ENCODE assay signal across 13 cellular contexts in genomic region chr3:132625613-132626012, GRCh38. TPM values are rescaled to one million over a fixed set of nuclear protein-coding genes. Genes with fewer than 3 reads are reported as not detected.
A peak's percentile ranks its signal among the peaks of the same experiment; 100 is the strongest.
DNase-seq lines count a peak whose midpoint lies in the region; ATAC-seq lines count a peak whose summit lies in the region.
"Had no signal": no experiment of that assay in that cellular context is flagged by ENCODE, and none has a peak within 500 bp of the region (broad histone marks: within the 10 kb centered on the region; RNA-seq: fewer than 3 reads in every experiment).

No MANE protein-coding gene starts in this region.

- peaks cover 3% of the 10 kb centered on the region for H3K79me1 ChIP-seq in trophoblast cell (ENCODE audit: low read length)

- no peak overlapping the region for H3K14ac ChIP-seq in trophoblast cell (ENCODE audit: low read length)

- H2AK5ac ChIP-seq in trophoblast cell (ENCODE audit: low read length), result no peak overlapping the region

- H2BK120ac ChIP-seq in trophoblast cell (ENCODE audit: insufficient read depth, low read length, poor library complexity), result no peak overlapping the region

- H3K4me1 ChIP-seq in skeletal muscle satellite cell (ENCODE audit: control insufficient read depth, insufficient read depth, low read length) (peaks cover 15% of the 10 kb centered on the region), trophoblast cell (ENCODE audit: control insufficient read depth in 1 of 2, insufficient read depth in 2 of 2, low read length in 2 of 2) (peaks cover 0 to 2% of the 10 kb centered on the region in 2 experiments)

- no peak overlapping the region for H3K23ac ChIP-seq in trophoblast cell (ENCODE audit: low read length)

- H3K36me3 ChIP-seq in skeletal muscle satellite cell (ENCODE audit: insufficient read depth, low read length), result no peaks in the 10 kb centered on the region
- no peaks in the 10 kb centered on the region for H3K36me3 ChIP-seq in trophoblast cell (ENCODE audit: control insufficient read depth in 1 of 2, insufficient read depth in 2 of 2, low read length in 2 of 2)

- H4K8ac ChIP-seq in trophoblast cell (ENCODE audit: low read depth, low read length), result no peak overlapping the region

- no peak overlapping the region for H2AFZ ChIP-seq in trophoblast cell (ENCODE audit: insufficient read depth, low read length, poor library complexity)

- H4K91ac ChIP-seq in trophoblast cell (ENCODE audit: low read depth, low read length), result no peak overlapping the region

- no peak overlapping the region for H3K27ac ChIP-seq in trophoblast cell (ENCODE audit: low read depth, low read length)
- H3K27ac ChIP-seq: VCaP had no signal

- H3K27me3 ChIP-seq in skeletal muscle satellite cell (ENCODE audit: control insufficient read depth, insufficient read depth, low read length) (no peaks in the 10 kb centered on the region), trophoblast cell (ENCODE audit: insufficient read depth, low read length) (no peaks in the 10 kb centered on the region)

- H4K12ac ChIP-seq in trophoblast cell (ENCODE audit: low read depth, low read length), result no peak overlapping the region

- no peak overlapping the region for H2BK5ac ChIP-seq in trophoblast cell (ENCODE audit: low read depth, low read length, poor library complexity)

- no CpG with 5 or more reads among the region's 1 CpG for WGBS in trophoblast cell (ENCODE audit: extremely low coverage, insufficient coverage, insufficient read length)

- ATAC-seq in GM18907 (IDR thresholded peaks at IDR 0.05; ENCODE audit: unreplicated experiment) (peak; percentile 88), GM21786 (IDR thresholded peaks at IDR 0.05; ENCODE audit: unreplicated experiment) (peak; percentile 91), HG03342 (IDR thresholded peaks at IDR 0.05; ENCODE audit: unreplicated experiment) (peak; percentile 84)
- ATAC-seq: esophagus mucosa had no signal

- H3K4me3 ChIP-seq in skeletal muscle satellite cell (ENCODE audit: low read length) (no peak overlapping the region), trophoblast cell (ENCODE audit: low read depth, low read length) (no peak overlapping the region)

- H3K9me3 ChIP-seq in skeletal muscle satellite cell (replicated peaks; ENCODE audit: low read length) (no peaks in the 10 kb centered on the region), trophoblast cell (ENCODE audit: insufficient read depth, low read depth, low read length) (no peaks in the 10 kb centered on the region)

- H3K79me2 ChIP-seq in trophoblast cell (ENCODE audit: control insufficient read depth, insufficient read depth, low read length, poor library complexity), result no peaks in the 10 kb centered on the region

- H3K18ac ChIP-seq in trophoblast cell (ENCODE audit: low read length), result no peak overlapping the region

- H3K9ac ChIP-seq in skeletal muscle satellite cell (ENCODE audit: low read depth, low read length) (peak overlapping the region; percentile 4), trophoblast cell (ENCODE audit: low read length) (no peak overlapping the region)

- H3K4me2 ChIP-seq in skeletal muscle satellite cell (ENCODE audit: low read length), result no peak overlapping the region
- no peak overlapping the region for H3K4me2 ChIP-seq in trophoblast cell (ENCODE audit: low read length)

- no peak for DNase-seq in trophoblast cell
- no peak for DNase-seq in amygdala (lab: John Stamatoyannopoulos, UW)
- DNase-seq in Ammon's horn (ENCODE audit: low spot score), result no peak
- DNase-seq: activated T-cell treated with anti-CD3 and anti-CD28 coated beads, Interleukin-2, amount 50 U/mL, for 1 hour; immature natural killer cell; NCI-H2227 treated with DMSO at 0.1 percent for 48 hours; stimulated activated CD8-positive, alpha-beta memory T cell treated with anti-CD3 and anti-CD28 coated beads, Interleukin-4, amount 100 ng/mL, for 48 hours had no signal

- no peak overlapping the region for H2BK12ac ChIP-seq in trophoblast cell (ENCODE audit: low read length)

- H3K4ac ChIP-seq in trophoblast cell (ENCODE audit: low read depth, low read length), result no peak overlapping the region

RNA-seq across cellular contexts. Expression of gene ACKR4, which starts 28.5 kb away (rescaled TPM):
- total RNA-seq in skeletal muscle satellite cell (2012; rRNA removed), result 0.22 and 0.51 TPM in 2 replicates
- 0.03 TPM in 1 of 2 replicates, not detected in the other for polyA plus RNA-seq in trophoblast cell (2013)
- total RNA-seq: esophagus mucosa had no signal

RNA-seq across cellular contexts. Expression of gene ACAD11, which starts 34.0 kb away (rescaled TPM):
- 24.2 and 29.7 TPM in 2 replicates for total RNA-seq in skeletal muscle satellite cell (2012; rRNA removed)
- 6.0 and 6.1 TPM in 2 replicates for polyA plus RNA-seq in trophoblast cell (2013)

RNA-seq across cellular contexts. Expression of gene UBA5, which starts 34.5 kb away (rescaled TPM):
- total RNA-seq in skeletal muscle satellite cell (2012; rRNA removed), result 38.8 and 43.9 TPM in 2 replicates
- 27.2 and 29.9 TPM in 2 replicates for polyA plus RNA-seq in trophoblast cell (2013)
